ENCODE assay signal across 8 cellular contexts in the genomic region with DNA sequence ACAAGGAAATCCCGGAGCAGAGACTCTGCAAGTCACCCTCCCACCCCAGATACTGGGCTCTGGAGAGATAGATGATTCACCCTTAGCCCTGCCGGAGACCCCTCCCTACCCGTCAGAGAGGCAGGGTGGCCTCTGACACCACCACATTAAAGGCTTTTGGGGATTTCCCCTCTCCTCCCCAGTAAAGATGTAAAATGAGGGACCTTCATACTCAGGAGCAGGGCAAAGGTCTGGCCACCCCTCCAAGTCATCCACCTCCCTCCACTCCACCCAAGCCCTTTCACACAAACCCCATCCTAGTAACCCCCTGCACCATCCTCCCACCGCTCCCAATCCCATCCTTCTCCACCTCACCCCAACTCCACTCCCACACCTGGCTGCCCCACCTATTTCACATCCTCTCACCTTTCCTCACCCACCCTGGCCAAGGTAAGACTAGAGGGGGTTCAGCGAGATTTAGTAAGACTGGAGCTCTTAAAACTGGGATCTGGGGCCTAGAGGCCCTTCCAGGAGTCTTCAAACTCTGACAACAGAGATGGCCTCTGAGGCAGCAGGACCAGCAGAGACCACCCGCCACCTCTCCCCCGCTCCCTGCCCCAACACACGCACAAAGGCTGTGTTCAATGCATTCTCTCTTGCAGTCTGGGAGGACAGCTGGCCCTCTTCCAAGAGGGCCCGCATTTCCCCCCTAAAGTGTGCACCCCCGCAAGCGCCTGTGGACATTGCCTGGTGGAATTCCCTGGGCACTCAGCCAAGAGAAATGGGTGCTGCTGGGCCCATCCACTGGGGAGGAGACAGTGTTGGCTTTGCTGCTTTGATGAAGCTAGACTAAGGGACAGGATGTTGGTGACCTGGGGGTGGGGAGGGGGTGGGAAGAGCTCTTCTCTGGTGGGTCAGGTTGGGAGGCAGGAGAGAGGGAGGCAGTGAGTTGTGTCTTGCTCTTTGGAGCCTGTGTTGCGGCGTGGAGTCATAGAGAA. TPM values are rescaled to one million over a fixed set of nuclear protein-coding genes. Genes with fewer than 3 reads are reported as not detected.
A peak's percentile ranks its signal among the peaks of the same experiment; 100 is the strongest.
DNase-seq lines count a peak whose midpoint lies in the region; ATAC-seq, FAIRE-seq and TF ChIP-seq lines count a peak whose summit lies in the region.

No MANE protein-coding gene starts in this region.

- in situ Hi-C loops in gastrocnemius medialis (cut with MboI; ENCODE audit: low sequenced_read_pairs in 4 of 4): loop anchor here in 1 of 4 donors (10.0 kb wide), 1 partner anchor 119 kb away; a partner anchor contains a TSS

- no peak overlapping the region for H2AK5ac ChIP-seq in H9 (ENCODE audit: insufficient read length, low read length)

- DNase-seq in H9 (no peak), gastrocnemius medialis (no peak), GM12891 (ENCODE audit: insufficient read length, low spot score) (no peak), D341Med (ENCODE audit: low spot score) (no peak), NCI-H446 treated with DMSO at 0.1 percent for 48 hours (lab: John Stamatoyannopoulos, UW) (no peak), retina (no peak)
- peak; percentile 40 for DNase-seq in activated CD4-positive, alpha-beta T cell treated with anti-CD3 and anti-CD28 coated beads for 1 hour
- DNase-seq in effector CD4-positive, alpha-beta T cell: peak; percentile 40

- no peak overlapping the region for H3T11ph ChIP-seq in H9 (ENCODE audit: low read length)

- H3K14ac ChIP-seq in H9 (ENCODE audit: insufficient read depth, low read length): no peak overlapping the region

- H2BK5ac ChIP-seq in H9 (ENCODE audit: insufficient read length, low read length): no peak overlapping the region

- H3K9me3 ChIP-seq in H9 (ENCODE audit: control insufficient read depth, low read depth, low read length) (no peaks in the 10 kb centered on the region), gastrocnemius medialis (no peaks in the 10 kb centered on the region)

- FAIRE-seq in GM12891 (lab: Jason Lieb, UNC): no peak

- H3K36me3 Mint-ChIP-seq in H9 (ENCODE audit: insufficient read depth in 1 of 3, low read depth in 3 of 3): peaks cover 0 to 8% (median 2%) of the 10 kb centered on the region in 3 experiments; a peak in 4 of 7 replicates

- no peaks in the 10 kb centered on the region for H4K20me1 ChIP-seq in H9 (ENCODE audit: control insufficient read depth, insufficient read depth, insufficient read length)

- no peak overlapping the region for H3K56ac ChIP-seq in H9 (ENCODE audit: insufficient read length, low read depth, low read length)

- H3K27me3 ChIP-seq in H9 (ENCODE audit: insufficient read depth, low read length): no peaks in the 10 kb centered on the region; the same call in 1 of the 2 replicates
- no peaks in the 10 kb centered on the region for H3K27me3 ChIP-seq in gastrocnemius medialis

- H3K18ac ChIP-seq in H9 (ENCODE audit: insufficient read length, low read depth, low read length): no peak overlapping the region

- H2BK120ac ChIP-seq in H9 (ENCODE audit: low read depth, low read length, poor library complexity, severe bottlenecking): no peak overlapping the region

- H3K27me3 Mint-ChIP-seq in H9 (ENCODE audit: low read depth): peaks cover 34% of the 10 kb centered on the region

- no peaks in the 10 kb centered on the region for H3K4me1 ChIP-seq in H9 (ENCODE audit: insufficient read depth, low read length)
- H3K4me1 ChIP-seq in gastrocnemius medialis: peaks cover 6 to 9% of the 10 kb centered on the region in 2 donors

- no peak for ATAC-seq in gastrocnemius medialis

- H3K27ac ChIP-seq in H9 (ENCODE audit: insufficient read length, low read depth, low read length) (no peak overlapping the region), gastrocnemius medialis (no peak overlapping the region)

- TF ChIP-seq POLR2A in gastrocnemius medialis (IDR thresholded peaks at IDR 0.05) (no peak), GM12891 (IDR thresholded peaks at IDR 0.05; ENCODE audit: low read depth, low read length) (no peak)

- no CpG with 5 or more reads among the region's 13 CpGs for WGBS in H9 (ENCODE audit: extremely low coverage, insufficient read length, low lambda C conversion rate)

- H3K9me3 Mint-ChIP-seq in H9: peaks cover 4 to 7% of the 10 kb centered on the region in 2 experiments

- H4K91ac ChIP-seq in H9 (ENCODE audit: insufficient read length, low read depth, low read length): no peak overlapping the region

- peak overlapping the region in 3 of 4 donors; percentile 65 to 74 (median 73) for H3K4me3 ChIP-seq in gastrocnemius medialis

- H3K4me2 ChIP-seq in H9 (ENCODE audit: insufficient read depth, insufficient read length, low read length): peak overlapping the region; percentile 18

- TF ChIP-seq CTCF in H9 (conservative IDR thresholded peaks at IDR 0.05): no peak
- no peak for TF ChIP-seq CTCF in gastrocnemius medialis (IDR thresholded peaks at IDR 0.05 in 4 of 5, conservative IDR thresholded peaks at IDR 0.05 in 1 of 5)

- H3K36me3 ChIP-seq in gastrocnemius medialis: no peaks in the 10 kb centered on the region

- peaks cover 11 to 12% of the 10 kb centered on the region in 2 experiments for H3K4me1 Mint-ChIP-seq in H9

- no peak overlapping the region for H3K4ac ChIP-seq in H9 (ENCODE audit: low read depth, low read length)

- H2BK12ac ChIP-seq in H9 (ENCODE audit: insufficient read length, low read depth, low read length): no peak overlapping the region

- no peak overlapping the region for H4K8ac ChIP-seq in H9 (replicated peaks; ENCODE audit: insufficient read length, low read depth, low read length)

- H3K79me1 ChIP-seq in H9 (ENCODE audit: insufficient read depth, low read depth, low read length, poor library complexity, severe bottlenecking): no peaks in the 10 kb centered on the region

- H2BK20ac ChIP-seq in H9 (ENCODE audit: low read depth, low read length, poor library complexity, severe bottlenecking): no peak overlapping the region

- no peak overlapping the region for H3K27ac Mint-ChIP-seq in H9

- no peak overlapping the region for H2AFZ ChIP-seq in H9 (ENCODE audit: low read length)

- intact Hi-C loops in gastrocnemius medialis (cut with DNase I; ENCODE audit: low total_unique reads): loop anchor here (2.0 kb wide), 1 partner anchor 55 kb away; a partner anchor contains a TSS

- H3K23me2 ChIP-seq in H9 (ENCODE audit: insufficient read length, low read depth, low read length, poor library complexity, severe bottlenecking): peaks cover 5% of the 10 kb centered on the region

- H3K79me2 ChIP-seq in H9 (ENCODE audit: insufficient read depth, low read length): no peaks in the 10 kb centered on the region

- no peak overlapping the region for H3K9ac ChIP-seq in H9 (ENCODE audit: extremely low read depth, insufficient read length, low read length)

- H3K4me3 Mint-ChIP-seq in H9: peak overlapping the region; percentile 76 to 85

- no peak overlapping the region for H2BK15ac ChIP-seq in H9 (ENCODE audit: low read depth, low read length)

- no peak overlapping the region for H4K5ac ChIP-seq in H9 (ENCODE audit: insufficient read length, low read depth, low read length)

- no peak overlapping the region for H3K23ac ChIP-seq in H9 (ENCODE audit: insufficient read length, low read depth, low read length)

TF ChIP-seq in GM12891, 5 proteins besides CTCF, POLR2A, EP300 and RAD21:
- TF ChIP-seq PAX5 (IDR thresholded peaks at IDR 0.05; ENCODE audit: insufficient read depth, low read length, severe bottlenecking) (no peak), SPI1 (IDR thresholded peaks at IDR 0.05; ENCODE audit: low read depth, low read length) (no peak), TAF1 (IDR thresholded peaks at IDR 0.05; ENCODE audit: low read depth, low read length) (no peak), POU2F2 (IDR thresholded peaks at IDR 0.05; ENCODE audit: low read depth, low read length) (no peak), POLR2AphosphoS5 (IDR thresholded peaks at IDR 0.05; ENCODE audit: low read depth, low read length) (no peak)

RNA-seq across cellular contexts. Expression of a gene that starts 1.1 kb away (rescaled TPM):
- total RNA-seq in H9 (2021) (6.2 and 7.3 TPM in 2 replicates), gastrocnemius medialis (1 to 10 TPM in 2 of 4 donors, under 1 TPM in 2; 0.55 to 1.9 (median 0.92) TPM)
- polyA plus RNA-seq in GM12891 (2012; ENCODE audit: low read depth, missing spikeins): 4.8 TPM

RNA-seq across cellular contexts. Expression of a gene that starts 54.0 kb away (rescaled TPM):
- total RNA-seq in H9 (2021) (48.9 and 51.9 TPM in 2 replicates), gastrocnemius medialis (10 to 100 TPM; 28.8 to 71.5 (median 51.5) TPM)
- polyA plus RNA-seq in GM12891 (2012; ENCODE audit: low read depth, missing spikeins): 14.1 TPM

Comparison
In these comparisons a context has a peak if more than half of its experiments do, and no peak if none do; other contexts are left out.
1. DNase-seq: peak in activated CD4-positive, alpha-beta T cell treated with anti-CD3 and anti-CD28 coated beads for 1 hour (single experiment) and effector CD4-positive, alpha-beta T cell (single experiment); none in H9 (single experiment), gastrocnemius medialis (0 of 2), GM12891 (single experiment), D341Med (single experiment), NCI-H446 treated with DMSO at 0.1 percent for 48 hours (single experiment) and retina (single experiment).